ENCODE assay signal across 10 cellular contexts in genomic region chr11:13009476-13009920, GRCh38. TPM values are rescaled to one million over a fixed set of nuclear protein-coding genes. Genes with fewer than 3 reads are reported as not detected.
A peak's percentile ranks its signal among the peaks of the same experiment; 100 is the strongest.
DNase-seq lines count a peak whose midpoint lies in the region; ATAC-seq and TF ChIP-seq lines count a peak whose summit lies in the region.
"Had no signal": no experiment of that assay in that cellular context is flagged by ENCODE, and none has a peak within 500 bp of the region (broad histone marks: within the 10 kb centered on the region; RNA-seq: fewer than 3 reads in every experiment).

No MANE protein-coding gene starts in this region.

- CTCF ChIA-PET in activated CD4-positive, alpha-beta T cell treated with anti-CD3 and anti-CD28 coated beads, Interleukin-2, amount 10 ng/mL, durations not matched to agents 7 days and 5 days (lab: Charles Lee) = no interaction called here

- H3K4me1 ChIP-seq in cardiac muscle cell (ENCODE audit: low read depth) = peaks cover 29% of the 10 kb centered on the region
- H3K4me1 ChIP-seq in mucosa of stomach (ENCODE audit: control insufficient read depth, insufficient read depth, low read length) = peaks cover 41% of the 10 kb centered on the region
- peaks cover 22% of the 10 kb centered on the region for H3K4me1 ChIP-seq in vagina

- POLR2A ChIA-PET in activated CD4-positive, alpha-beta T cell treated with anti-CD3 and anti-CD28 coated beads, Interleukin-2, amount 10 ng/mL, durations not matched to agents 7 days and 5 days (lab: Charles Lee) = no interaction called here

- no peak for ATAC-seq in Right ventricle myocardium superior (ENCODE audit: poor library complexity)
- ATAC-seq: CD8-positive, alpha-beta T cell had no signal

- intact Hi-C loops in Right ventricle myocardium superior (cut with DNase I) (no loop called here), vagina (cut with DNase I) (no loop called here)

- H3K36me3 Mint-ChIP-seq in activated CD4-positive, alpha-beta T cell treated with anti-CD3 and anti-CD28 coated beads, Interleukin-2, amount 10 ng/mL, durations not matched to agents 7 days and 5 days (ENCODE audit: low read depth) = no peaks in the 10 kb centered on the region
- H3K36me3 Mint-ChIP-seq: activated naive CD4-positive, alpha-beta T cell treated with anti-CD3 and anti-CD28 coated beads, Interleukin-2, amount 10 ng/mL, durations not matched to agents 7 days and 5 days; CD8-positive, alpha-beta T cell had no signal

- H3K27me3 ChIP-seq in cardiac muscle cell = peaks cover 38% of the 10 kb centered on the region
- peaks cover 11% of the 10 kb centered on the region for H3K27me3 ChIP-seq in mucosa of stomach (ENCODE audit: control insufficient read depth, insufficient read depth, low read length)
- peaks cover 10% of the 10 kb centered on the region for H3K27me3 ChIP-seq in vagina

- peaks cover 73% of the 10 kb centered on the region for H3K27me3 Mint-ChIP-seq in activated CD4-positive, alpha-beta T cell treated with anti-CD3 and anti-CD28 coated beads, Interleukin-2, amount 10 ng/mL, durations not matched to agents 7 days and 5 days

- H3K36me3 ChIP-seq in cardiac muscle cell = no peaks in the 10 kb centered on the region
- H3K36me3 ChIP-seq in mucosa of stomach (ENCODE audit: control insufficient read depth, insufficient read depth, low read length) = no peaks in the 10 kb centered on the region
- H3K36me3 ChIP-seq in vagina = no peaks in the 10 kb centered on the region

- H3K9ac ChIP-seq in mucosa of stomach (ENCODE audit: low read length) = peak overlapping the region; percentile 64

- no peak overlapping the region for H3K27ac Mint-ChIP-seq in activated CD4-positive, alpha-beta T cell treated with anti-CD3 and anti-CD28 coated beads, Interleukin-2, amount 10 ng/mL, durations not matched to agents 7 days and 5 days
- H3K27ac Mint-ChIP-seq: activated naive CD4-positive, alpha-beta T cell treated with anti-CD3 and anti-CD28 coated beads, Interleukin-2, amount 10 ng/mL, durations not matched to agents 7 days and 5 days; CD8-positive, alpha-beta T cell had no signal

- H3K9me3 ChIP-seq in cardiac muscle cell (ENCODE audit: low read depth) (no peaks in the 10 kb centered on the region), mucosa of stomach (ENCODE audit: control insufficient read depth, low read length) (peaks cover 5% of the 10 kb centered on the region), vagina (no peaks in the 10 kb centered on the region)

- no peak overlapping the region for H3K4me3 Mint-ChIP-seq in activated CD4-positive, alpha-beta T cell treated with anti-CD3 and anti-CD28 coated beads, Interleukin-2, amount 10 ng/mL, durations not matched to agents 7 days and 5 days
- H3K4me3 Mint-ChIP-seq: activated naive CD4-positive, alpha-beta T cell treated with anti-CD3 and anti-CD28 coated beads, Interleukin-2, amount 10 ng/mL, durations not matched to agents 7 days and 5 days; CD8-positive, alpha-beta T cell had no signal

- H3K27ac ChIP-seq in cardiac muscle cell (no peak overlapping the region), vagina (no peak overlapping the region)

- H3K4me1 Mint-ChIP-seq in activated CD4-positive, alpha-beta T cell treated with anti-CD3 and anti-CD28 coated beads, Interleukin-2, amount 10 ng/mL, durations not matched to agents 7 days and 5 days = peaks cover 4% of the 10 kb centered on the region

- H3K4me3 ChIP-seq in cardiac muscle cell (peak overlapping the region; percentile 25), mucosa of stomach (ENCODE audit: low read length) (peak overlapping the region; percentile 32), vagina (peak overlapping the region; percentile 39 to 46)

- H3K9me3 Mint-ChIP-seq in activated CD4-positive, alpha-beta T cell treated with anti-CD3 and anti-CD28 coated beads, Interleukin-2, amount 10 ng/mL, durations not matched to agents 7 days and 5 days = no peaks in the 10 kb centered on the region
- H3K9me3 Mint-ChIP-seq: activated naive CD4-positive, alpha-beta T cell treated with anti-CD3 and anti-CD28 coated beads, Interleukin-2, amount 10 ng/mL, durations not matched to agents 7 days and 5 days; CD8-positive, alpha-beta T cell had no signal

- DNase-seq in cardiac muscle cell (ENCODE audit: low read depth in 1 of 2, low spot score in 1 of 2) (no peak), Right ventricle myocardium superior (no peak), ecto neural progenitor cell (ENCODE audit: low spot score) (peak; percentile 67), vagina (ENCODE audit: extremely low spot score in 2 of 2) (no peak), NOMO-1 treated with dmso at 0.1 percent for 144 hours (lab: John Stamatoyannopoulos, UW; ENCODE audit: unreplicated experiment) (no peak), middle frontal gyrus (ENCODE audit: extremely low spot score, low spot score) (no peak)
- no peak for DNase-seq in activated CD4-positive, alpha-beta T cell treated with anti-CD3 and anti-CD28 coated beads, Interleukin-2, amount 10 ng/mL, durations not matched to agents 7 days and 5 days

- no peak for TF ChIP-seq POLR2A in vagina (IDR thresholded peaks at IDR 0.05)

- no peak for TF ChIP-seq CTCF in cardiac muscle cell (IDR thresholded peaks at IDR 0.05; ENCODE audit: low read depth, low read length)
- TF ChIP-seq CTCF in vagina (IDR thresholded peaks at IDR 0.05) = no peak

RNA-seq across cellular contexts. Expression of gene RASSF10, which starts 0.4 kb away (rescaled TPM):
- total RNA-seq in cardiac muscle cell (7.1 and 8.2 TPM in 2 replicates), Right ventricle myocardium superior (0.22 TPM), vagina (3.7 TPM)
- polyA plus RNA-seq in cardiac muscle cell = 0.09 TPM in 1 of 2 replicates, not detected in the other
- total RNA-seq in activated CD4-positive, alpha-beta T cell treated with anti-CD3 and anti-CD28 coated beads, Interleukin-2, amount 10 ng/mL, durations not matched to agents 7 days and 5 days = not detected
- total RNA-seq: CD8-positive, alpha-beta T cell had no signal
